In the genomic region with DNA sequence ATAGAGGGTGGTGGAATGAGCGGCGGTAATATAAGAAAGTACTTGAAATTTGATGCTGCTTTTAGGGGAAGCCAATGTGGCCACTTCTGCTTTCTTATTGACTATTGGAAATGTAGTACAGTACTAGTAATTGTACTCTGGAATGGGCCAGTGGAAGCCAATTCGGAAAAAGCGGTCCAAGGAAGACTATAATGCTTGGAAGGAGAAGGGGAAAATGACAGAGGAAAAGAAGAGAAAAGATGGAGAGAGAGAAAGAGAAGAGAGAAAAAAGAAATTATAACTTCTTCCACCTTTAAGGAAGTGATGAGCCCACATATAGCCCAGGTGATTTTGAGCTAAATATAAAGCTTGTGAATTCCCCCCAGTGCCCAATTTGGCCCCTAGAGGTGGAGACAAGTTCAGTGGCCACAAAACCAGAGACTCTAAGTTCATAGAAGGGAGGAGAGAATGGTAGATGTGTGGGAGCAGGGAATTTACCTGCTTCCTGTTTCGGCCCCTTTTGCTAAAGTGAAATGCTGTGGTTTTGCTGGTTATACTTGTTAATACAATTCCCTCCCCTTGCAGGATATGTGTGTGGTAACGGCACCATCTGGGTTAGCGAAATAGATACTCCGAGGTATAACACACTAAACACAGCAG, we compare ENCODE assay signal across 8 cellular contexts. TPM values are rescaled to one million over a fixed set of nuclear protein-coding genes. Genes with fewer than 3 reads are reported as not detected.
DNase-seq lines count a peak whose midpoint lies in the region; ATAC-seq and TF ChIP-seq lines count a peak whose summit lies in the region.

No MANE protein-coding gene starts in this region.

- no peak for TF ChIP-seq CTCF in foreskin keratinocyte (conservative IDR thresholded peaks at IDR 0.05)

- no peak overlapping the region for H3K27ac ChIP-seq in foreskin keratinocyte

- H3K4me1 ChIP-seq in foreskin keratinocyte, result no peaks in the 10 kb centered on the region

- peak; percentile 21 for DNase-seq in activated CD4-positive, CD25-positive, alpha-beta regulatory T cell treated with anti-CD3 and anti-CD28 coated beads, Interleukin-2, amount 50 U/mL, for 16 hours (ENCODE audit: low read depth, low spot score)
- DNase-seq in activated CD4-positive, CD25-positive, alpha-beta regulatory T cell treated with anti-CD3 and anti-CD28 coated beads, Interleukin-2, amount 50 U/mL, for 72 hours, result no peak
- DNase-seq in T-helper 9 cell (peak; percentile 14), GOT3 (lab: John Stamatoyannopoulos, UW) (no peak), foreskin keratinocyte (no peak), NCI-H1417 treated with DMSO at 0.1 percent for 48 hours (lab: John Stamatoyannopoulos, UW) (no peak)
- peak; percentile 32 to 52 for DNase-seq in stimulated activated CD8-positive, alpha-beta memory T cell treated with anti-CD3 and anti-CD28 coated beads, Interleukin-15, amount 100 ng/mL, for 48 hours (ENCODE audit: low read depth in 2 of 2)

- ATAC-seq in HG03066 (IDR thresholded peaks at IDR 0.05; ENCODE audit: low read depth, unreplicated experiment) (peak; percentile 54), foreskin keratinocyte (no peak)

- no peaks in the 10 kb centered on the region for H3K27me3 ChIP-seq in foreskin keratinocyte

RNA-seq across cellular contexts. Expression of a gene that starts 35.7 kb away (rescaled TPM):
- total RNA-seq in foreskin keratinocyte, result 12.8 and 18.3 TPM in 2 replicates
- 7.1 and 7.3 TPM in 2 replicates for polyA plus RNA-seq in foreskin keratinocyte

Comparison
In these comparisons a context has a peak if more than half of its experiments do, and no peak if none do; other contexts are left out.
1. DNase-seq: peak in activated CD4-positive, CD25-positive, alpha-beta regulatory T cell treated with anti-CD3 and anti-CD28 coated beads, Interleukin-2, amount 50 U/mL, for 16 hours (single experiment), T-helper 9 cell (single experiment) and stimulated activated CD8-positive, alpha-beta memory T cell treated with anti-CD3 and anti-CD28 coated beads, Interleukin-15, amount 100 ng/mL, for 48 hours (2 of 2); none in activated CD4-positive, CD25-positive, alpha-beta regulatory T cell treated with anti-CD3 and anti-CD28 coated beads, Interleukin-2, amount 50 U/mL, for 72 hours (single experiment), GOT3 (single experiment), foreskin keratinocyte (0 of 2) and NCI-H1417 treated with DMSO at 0.1 percent for 48 hours (single experiment).